ENCODE assay signal across 8 cellular contexts in genomic region chr7:7183833-7184463, GRCh38. TPM values are rescaled to one million over a fixed set of nuclear protein-coding genes. Genes with fewer than 3 reads are reported as not detected.
DNase-seq lines count a peak whose midpoint lies in the region; ATAC-seq and TF ChIP-seq lines count a peak whose summit lies in the region.

No MANE protein-coding gene starts in this region.

- H3K36me3 ChIP-seq in Peyer's patch (no peaks in the 10 kb centered on the region), prostate gland (no peaks in the 10 kb centered on the region)

- H3K27ac ChIP-seq in Peyer's patch (peak overlapping the region in 1 of 4 donors; percentile 95), prostate gland (no peak overlapping the region)

- peaks cover 0 to 27% (median 4%) of the 10 kb centered on the region in 4 donors for H3K4me1 ChIP-seq in Peyer's patch
- H3K4me1 ChIP-seq in prostate gland (replicated peaks), result no peaks in the 10 kb centered on the region

- in situ Hi-C loops in GM13976 (cut with MboI; ENCODE audit: low sequenced_read_pairs, unreplicated experiment), result no loop called here

- H3K9me3 ChIP-seq in Peyer's patch, result no peaks in the 10 kb centered on the region
- H3K9me3 ChIP-seq in prostate gland, result no peaks in the 10 kb centered on the region

- H3K4me3 ChIP-seq in Peyer's patch, result peak overlapping the region; percentile 77 to 99 (median 88)
- peak overlapping the region; percentile 58 to 83 for H3K4me3 ChIP-seq in prostate gland

- WGBS in prostate gland, result 64% methylated on average over 4 of the region's 4 CpGs

- intact Hi-C loops in prostate gland (cut with DNase I), result loop anchor here (10.0 kb wide), 1 partner anchor 381 kb away; the partner anchor contains the start of gene MIOS

- DNase-seq in GM13976 (ENCODE audit: low spot score) (peak; percentile 15), Peyer's patch (no peak), erythroblast (lab: John Stamatoyannopoulos, UW) (peak; percentile 20 to 56), prostate gland (ENCODE audit: low spot score) (no peak), HK-2 (ENCODE audit: unreplicated experiment) (no peak), Kasumi-1 (lab: John Stamatoyannopoulos, UW) (no peak)

- TF ChIP-seq POLR2A in Peyer's patch (IDR thresholded peaks at IDR 0.05) (no peak), erythroblast (IDR thresholded peaks at IDR 0.05; ENCODE audit: low read length) (no peak), prostate gland (IDR thresholded peaks at IDR 0.05) (no peak)

- H3K27me3 ChIP-seq in Peyer's patch (no peaks in the 10 kb centered on the region), prostate gland (replicated peaks; ENCODE audit: insufficient read depth) (no peaks in the 10 kb centered on the region)

- ATAC-seq in HG03354 (IDR thresholded peaks at IDR 0.05; ENCODE audit: poor library complexity, severe bottlenecking, unreplicated experiment), result no peak
- ATAC-seq in HG03108 (IDR thresholded peaks at IDR 0.05; ENCODE audit: unreplicated experiment), result no peak

- TF ChIP-seq CTCF in GM13976 (IDR thresholded peaks at IDR 0.05; ENCODE audit: borderline replicate concordance, control extremely low read depth, extremely low read depth, insufficient read depth, missing control alignments) (no peak), Peyer's patch (IDR thresholded peaks at IDR 0.05) (no peak), prostate gland (IDR thresholded peaks at IDR 0.05) (no peak)

RNA-seq across cellular contexts. Expression of gene C1GALT1, which starts 1.6 kb away (rescaled TPM):
- 10 to 100 TPM; 23.1 to 63.3 (median 34.8) TPM for total RNA-seq in Peyer's patch
- total RNA-seq in prostate gland, result 10 to 100 TPM; 16.1 to 16.8 TPM

Comparison
In these comparisons a context has a peak if more than half of its experiments do, and no peak if none do; other contexts are left out.
1. DNase-seq: peak in GM13976 (single experiment) and erythroblast (2 of 2); none in Peyer's patch (0 of 3), prostate gland (single experiment), HK-2 (single experiment) and Kasumi-1 (0 of 2).